Comparison of ENCODE assay signal across 21 cellular contexts in the genomic region with DNA sequence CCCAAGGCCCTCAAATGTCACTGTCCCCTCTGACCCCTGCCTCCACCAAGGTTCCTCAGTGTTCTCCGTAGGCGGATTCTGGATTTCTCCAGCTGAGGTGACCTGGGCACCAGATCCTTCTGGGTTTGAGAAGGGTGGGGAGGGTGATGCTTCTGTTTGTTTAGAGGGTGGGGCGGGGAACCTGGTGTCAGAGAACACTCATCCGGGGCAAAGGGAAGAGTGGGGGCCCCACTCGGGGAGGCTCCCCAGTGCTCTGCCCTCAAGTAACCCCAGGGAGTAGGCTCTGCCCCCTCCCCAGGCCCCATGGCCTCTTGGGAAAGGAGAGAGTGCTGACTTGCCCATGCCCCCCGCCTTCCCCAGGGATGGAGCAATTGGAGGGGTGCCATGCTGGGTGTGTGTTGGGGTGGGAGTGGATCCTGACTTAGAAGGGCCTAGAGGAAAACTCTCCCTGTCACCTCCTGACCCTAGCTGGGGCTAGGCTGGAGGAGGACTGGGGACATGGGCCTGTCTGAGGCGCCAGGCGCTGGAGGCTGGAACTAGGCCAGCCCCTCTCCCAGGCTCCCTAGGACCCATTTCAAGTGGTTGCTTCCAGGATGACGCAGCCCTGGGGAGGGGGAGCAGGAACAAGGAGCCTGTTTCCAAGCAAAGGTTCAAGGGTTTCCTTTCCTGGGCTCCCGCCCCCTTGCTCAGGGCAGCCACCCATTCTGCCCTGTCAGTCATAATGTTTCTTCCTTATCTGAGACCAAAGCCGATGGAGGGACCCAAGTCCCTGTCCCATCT. TPM values are rescaled to one million over a fixed set of nuclear protein-coding genes. Genes with fewer than 3 reads are reported as not detected.
"Had no signal": no experiment of that assay in that cellular context is flagged by ENCODE, and none has a peak within 500 bp of the region (broad histone marks: within the 10 kb centered on the region; RNA-seq: fewer than 3 reads in every experiment).

No MANE protein-coding gene starts in this region.

- H3K9me3 Mint-ChIP-seq: activated T-cell treated with anti-CD3 and anti-CD28 coated beads, Interleukin-2, amount 50 U/mL, for 24 hours; activated T-helper 17 cell treated with anti-CD3 and anti-CD28 coated beads, Interleukin-2, amount 50 U/mL, for 72 hours; central memory CD8-positive, alpha-beta T cell; memory B cell; nephron progenitor cell; WTC11 had no signal

- H3K4me1 Mint-ChIP-seq: activated T-helper 17 cell treated with anti-CD3 and anti-CD28 coated beads, Interleukin-2, amount 50 U/mL, for 72 hours; central memory CD8-positive, alpha-beta T cell; memory B cell had no signal

- H3K4me3 Mint-ChIP-seq: activated naive CD8-positive, alpha-beta T cell; activated T-cell treated with anti-CD3 and anti-CD28 coated beads, Interleukin-2, amount 50 U/mL, for 24 hours; activated T-helper 17 cell treated with anti-CD3 and anti-CD28 coated beads, Interleukin-2, amount 50 U/mL, for 72 hours; central memory CD8-positive, alpha-beta T cell; memory B cell; nephron progenitor cell; WTC11 had no signal

- H3K4me3 ChIP-seq: breast epithelium, heart left ventricle, pancreas, psoas muscle, right atrium auricular region, stomach, suprapubic skin, tibial nerve had no signal

- DNase-seq: activated naive CD4-positive, alpha-beta T cell; activated T-cell treated with anti-CD3 and anti-CD28 coated beads, Interleukin-2, amount 50 U/mL, for 24 hours; nephron progenitor cell; psoas muscle; stimulated activated CD4-positive, alpha-beta T cell treated with anti-CD3 and anti-CD28 coated beads, Interleukin-1b, Interleukin-23, amount 100 ng/mL, for 48 hours; stomach; T-helper 9 cell had no signal

- H3K27ac Mint-ChIP-seq: activated naive CD8-positive, alpha-beta T cell; activated T-cell treated with anti-CD3 and anti-CD28 coated beads, Interleukin-2, amount 50 U/mL, for 24 hours; activated T-helper 17 cell treated with anti-CD3 and anti-CD28 coated beads, Interleukin-2, amount 50 U/mL, for 72 hours; memory B cell; nephron progenitor cell; WTC11 had no signal

- H3K36me3 ChIP-seq: breast epithelium, heart left ventricle, pancreas, right atrium auricular region, stomach, suprapubic skin, tibial nerve had no signal

- H3K36me3 Mint-ChIP-seq: activated naive CD8-positive, alpha-beta T cell; WTC11 had no signal

- H3K9me3 ChIP-seq: breast epithelium, heart left ventricle, pancreas, psoas muscle, right atrium auricular region, stomach, suprapubic skin, tibial nerve had no signal

RNA-seq across cellular contexts. Expression of gene TLX1, which starts 41.4 kb away (rescaled TPM):
- total RNA-seq: activated T-helper 17 cell treated with anti-CD3 and anti-CD28 coated beads, Interleukin-2, amount 50 U/mL, for 72 hours; breast epithelium; fibroblast of villous mesenchyme; mononuclear cell; pancreas; psoas muscle; right atrium auricular region; suprapubic skin; tibial nerve; urinary bladder had no signal
